Comparison of ENCODE assay signal across 26 cellular contexts in genomic region chr21:41247976-41248545, GRCh38.
DNase-seq lines count a peak whose midpoint lies in the region; ATAC-seq and TF ChIP-seq lines count a peak whose summit lies in the region.
"Had no signal": no experiment of that assay in that cellular context is flagged by ENCODE, and none has a peak within 500 bp of the region (broad histone marks: within the 10 kb centered on the region; RNA-seq: fewer than 3 reads in every experiment).

No MANE protein-coding gene starts in this region.

- no peak overlapping the region for H3K9ac ChIP-seq in subcutaneous abdominal adipose tissue (ENCODE audit: low read length in 5 of 5)
- H3K9ac ChIP-seq: BLaER1 had no signal

- intact Hi-C loops in Calu3 (cut with micrococcal nuclease; ENCODE audit: unreplicated experiment): no loop called here

- H3K36me3 ChIP-seq in HEK293 (ENCODE audit: control insufficient read depth in 2 of 2, insufficient read depth in 1 of 2, low read length in 2 of 2): peaks cover 8 to 38% of the 10 kb centered on the region in 2 experiments; a peak in 2 of 3 replicates
- peaks cover 0 to 53% (median 35%) of the 10 kb centered on the region in 5 donors for H3K36me3 ChIP-seq in subcutaneous abdominal adipose tissue (ENCODE audit: control insufficient read depth in 5 of 5, insufficient read depth in 5 of 5, low read length in 5 of 5)
- H3K36me3 ChIP-seq: adrenal gland, BLaER1 had no signal

- H3K27ac ChIP-seq in HEK293 (ENCODE audit: extremely low read depth, low read depth, low read length) (peak overlapping the region; percentile 69), coronary artery (peak overlapping the region; percentile 58 to 79), subcutaneous abdominal adipose tissue (ENCODE audit: low read depth, low read length) (peak overlapping the region; percentile 10)
- H3K27ac ChIP-seq: BLaER1, left ventricle myocardium inferior had no signal

- peak overlapping the region; percentile 28 for H3K27ac Mint-ChIP-seq in nephron progenitor cell
- no peak overlapping the region for H3K27ac Mint-ChIP-seq in Calu3 (ENCODE audit: unreplicated experiment)
- H3K27ac Mint-ChIP-seq: activated CD4-positive, alpha-beta memory T cell treated with anti-CD3 and anti-CD28 coated beads for 36 hours; natural killer cell; T-helper 2 cell treated with Interferon-gamma antibody and Interleukin-4, amounts not matched to agents 5 μg/mL and 100 μg/mL, for 36 hours had no signal

- no TSS peak for BruUV-seq in Calu3 (replicated peaks; lab: Mats Ljungman, UMichigan)

- H3K4me3 Mint-ChIP-seq in nephron progenitor cell (no peak overlapping the region), Calu3 (ENCODE audit: low read depth, unreplicated experiment) (no peak overlapping the region)
- H3K4me3 Mint-ChIP-seq: activated CD4-positive, alpha-beta memory T cell treated with anti-CD3 and anti-CD28 coated beads for 36 hours; natural killer cell; T-helper 2 cell treated with Interferon-gamma antibody and Interleukin-4, amounts not matched to agents 5 μg/mL and 100 μg/mL, for 36 hours had no signal

- no peak overlapping the region for H3K4me3 ChIP-seq in HEK293 (ENCODE audit: low read depth, low read length)
- H3K4me3 ChIP-seq in coronary artery: peak overlapping the region; percentile 7
- no peak overlapping the region for H3K4me3 ChIP-seq in subcutaneous abdominal adipose tissue (ENCODE audit: low read depth in 1 of 5, low read length in 5 of 5)
- H3K4me3 ChIP-seq: adrenal gland, BLaER1, left ventricle myocardium inferior, skin epidermis had no signal

- H3K4me1 ChIP-seq in HEK293 (ENCODE audit: control insufficient read depth, insufficient read depth, low read length) (peaks cover 14% of the 10 kb centered on the region), subcutaneous abdominal adipose tissue (ENCODE audit: control insufficient read depth in 5 of 5, insufficient read depth in 5 of 5, low read length in 5 of 5) (peaks cover 0 to 19% (median 1%) of the 10 kb centered on the region in 5 donors)
- H3K4me1 ChIP-seq: adrenal gland, BLaER1 had no signal

- H3K9me3 ChIP-seq in HEK293 (ENCODE audit: control insufficient read depth, insufficient read depth, low read depth, low read length) (no peaks in the 10 kb centered on the region), subcutaneous abdominal adipose tissue (ENCODE audit: control insufficient read depth in 5 of 5, low read length in 5 of 5) (no peaks in the 10 kb centered on the region)
- H3K9me3 ChIP-seq: adrenal gland, BLaER1, left ventricle myocardium inferior had no signal

- POLR2A ChIA-PET in HEK293 (lab: Yijun Ruan, JAX): no interaction called here

- DNase-seq in coronary artery (ENCODE audit: low spot score): no peak
- no peak for DNase-seq in nephron progenitor cell
- DNase-seq in NCI-H748 treated with DMSO at 0.1 percent for 48 hours (lab: John Stamatoyannopoulos, UW): no peak
- DNase-seq in Calu3: no peak
- DNase-seq: activated CD4-positive, alpha-beta memory T cell treated with anti-CD3 and anti-CD28 coated beads for 36 hours; activated CD4-positive, alpha-beta T cell treated with anti-CD3 and anti-CD28 coated beads for 1 hour; activated naive CD4-positive, alpha-beta T cell treated with Interleukin-2 at 50 U/mL for 16 hours; head of caudate nucleus; islet precursor cell; left ventricle myocardium inferior; natural killer cell; NCI-H1694 treated with DMSO at 0.1 percent for 48 hours; NCI-H446; NCI-H774; retina; stimulated activated naive CD4-positive, alpha-beta T cell had no signal

- H3K27me3 Mint-ChIP-seq in nephron progenitor cell (ENCODE audit: low read depth, poor library complexity): peaks cover 7% of the 10 kb centered on the region
- no peaks in the 10 kb centered on the region for H3K27me3 Mint-ChIP-seq in Calu3 (ENCODE audit: unreplicated experiment)

- CTCF ChIA-PET in HEK293 (lab: Yijun Ruan, JAX) (no interaction called here), Calu3 (lab: Charles Lee) (interaction anchor here (0.6 kb wide), 1 partner anchor 426 kb away, joined by 9 read pairs; no protein-coding TSS in a partner anchor)

- H3K4me1 Mint-ChIP-seq in nephron progenitor cell (peaks cover 12% of the 10 kb centered on the region), Calu3 (ENCODE audit: low read depth, unreplicated experiment) (peaks cover 17% of the 10 kb centered on the region)
- H3K4me1 Mint-ChIP-seq: natural killer cell had no signal

- ATAC-seq in HG03378 (IDR thresholded peaks at IDR 0.05; ENCODE audit: unreplicated experiment) (no peak), GM21786 (IDR thresholded peaks at IDR 0.05; ENCODE audit: unreplicated experiment) (no peak)
- ATAC-seq: HCT116, HepG2, natural killer cell had no signal

- peaks cover 74% of the 10 kb centered on the region for H3K36me3 Mint-ChIP-seq in nephron progenitor cell (ENCODE audit: low read depth)
- H3K36me3 Mint-ChIP-seq in Calu3 (ENCODE audit: insufficient read depth, unreplicated experiment): peaks cover 19% of the 10 kb centered on the region
- H3K36me3 Mint-ChIP-seq: activated CD4-positive, alpha-beta memory T cell treated with anti-CD3 and anti-CD28 coated beads for 36 hours; natural killer cell had no signal

- H3K27me3 ChIP-seq in subcutaneous abdominal adipose tissue (ENCODE audit: control insufficient read depth in 5 of 5, insufficient read depth in 4 of 5, low read length in 5 of 5): no peaks in the 10 kb centered on the region
- H3K27me3 ChIP-seq: adrenal gland, BLaER1 had no signal

- H3K9me3 Mint-ChIP-seq in nephron progenitor cell: peaks cover 11% of the 10 kb centered on the region
- no peaks in the 10 kb centered on the region for H3K9me3 Mint-ChIP-seq in Calu3 (ENCODE audit: low read depth, unreplicated experiment)
- H3K9me3 Mint-ChIP-seq: activated CD4-positive, alpha-beta memory T cell treated with anti-CD3 and anti-CD28 coated beads for 36 hours; natural killer cell; T-helper 2 cell treated with Interferon-gamma antibody and Interleukin-4, amounts not matched to agents 5 μg/mL and 100 μg/mL, for 36 hours had no signal

- no peak for TF ChIP-seq CTCF in HEK293 (tag by site-specific recombination; IDR thresholded peaks at IDR 0.05)
- no peak for TF ChIP-seq CTCF in coronary artery (IDR thresholded peaks at IDR 0.05)
- no peak for TF ChIP-seq CTCF in nephron progenitor cell (IDR thresholded peaks at IDR 0.05)
- no peak for TF ChIP-seq CTCF in Calu3 (IDR thresholded peaks at IDR 0.05; ENCODE audit: unreplicated experiment)

TF ChIP-seq in HEK293, 187 proteins besides CTCF, POLR2A, EP300 and RAD21:
- no peak for TF ChIP-seq ZNF10 (tag by site-specific recombination; IDR thresholded peaks at IDR 0.05)
- TF ChIP-seq ZNF341 (tag by site-specific recombination; IDR thresholded peaks at IDR 0.05; ENCODE audit: low read depth): no peak
- no peak for TF ChIP-seq ZNF302 (tag by site-specific recombination; IDR thresholded peaks at IDR 0.05; ENCODE audit: low read depth)
- no peak for TF ChIP-seq KLF8 (tag by site-specific recombination; IDR thresholded peaks at IDR 0.05)
- TF ChIP-seq RBAK (tag by site-specific recombination; IDR thresholded peaks at IDR 0.05): no peak
- no peak for TF ChIP-seq ZNF561 (tag by site-specific recombination; IDR thresholded peaks at IDR 0.05; ENCODE audit: borderline replicate concordance)
- no peak for TF ChIP-seq ZNF19 (tag by site-specific recombination; IDR thresholded peaks at IDR 0.05; ENCODE audit: low read depth)
- TF ChIP-seq ZNF335 (tag by site-specific recombination; conservative IDR thresholded peaks at IDR 0.05): no peak
- TF ChIP-seq ZNF398 (tag by site-specific recombination; IDR thresholded peaks at IDR 0.05): no peak
- TF ChIP-seq SP2 (tag by site-specific recombination; IDR thresholded peaks at IDR 0.05): no peak
- no peak for TF ChIP-seq TRIM28 (IDR thresholded peaks at IDR 0.05; ENCODE audit: borderline replicate concordance, low read length)
- TF ChIP-seq YY1 (tag by site-specific recombination; IDR thresholded peaks at IDR 0.05): no peak
- no peak for TF ChIP-seq ZNF26 (tag by site-specific recombination; IDR thresholded peaks at IDR 0.05)
- TF ChIP-seq ATF2 (tag by site-specific recombination; IDR thresholded peaks at IDR 0.05; ENCODE audit: low read depth): no peak

Comparison
In these comparisons a context has a peak if more than half of its experiments do, and no peak if none do; other contexts are left out.
1. H3K27ac ChIP-seq: peak in every context shown above with its lines; median percentile 69 in HEK293; 68 in coronary artery; 10 in subcutaneous abdominal adipose tissue.